In the genomic region with DNA sequence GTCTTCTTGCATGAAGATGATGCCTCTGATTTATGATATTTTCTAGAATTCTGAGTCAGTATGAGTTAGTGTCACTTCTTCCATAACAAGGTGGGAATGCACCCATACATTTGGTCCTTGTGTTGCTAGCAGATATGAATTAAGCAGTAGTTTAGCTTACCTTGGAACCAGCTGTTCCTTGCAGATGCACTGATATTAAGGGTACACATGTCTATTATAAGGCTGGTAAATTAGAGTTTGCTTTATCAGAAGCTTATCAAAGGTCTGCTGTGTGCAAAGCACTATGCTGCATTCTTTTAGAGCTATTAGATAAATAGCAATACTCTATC, we compare ENCODE assay signal across 17 cellular contexts.
"Had no signal": no experiment of that assay in that cellular context is flagged by ENCODE, and none has a peak within 500 bp of the region (broad histone marks: within the 10 kb centered on the region; RNA-seq: fewer than 3 reads in every experiment).

No MANE protein-coding gene starts in this region.

- H3K27ac ChIP-seq: ascending aorta, lower lobe of right lung, neutrophil, parathyroid adenoma, tibial nerve had no signal

- H3K27me3 ChIP-seq: ascending aorta, neutrophil, sigmoid colon, tibial nerve had no signal

- H3K27me3 Mint-ChIP-seq: activated CD4-positive, alpha-beta memory T cell treated with anti-CD3 and anti-CD28 coated beads, Interleukin-2, amount 10 ng/mL, durations not matched to agents 7 days and 5 days; naive thymus-derived CD8-positive, alpha-beta T cell had no signal

- H3K4me3 Mint-ChIP-seq: activated CD4-positive, alpha-beta memory T cell treated with anti-CD3 and anti-CD28 coated beads, Interleukin-2, amount 10 ng/mL, durations not matched to agents 7 days and 5 days; naive thymus-derived CD8-positive, alpha-beta T cell had no signal

- DNase-seq: activated CD4-positive, alpha-beta memory T cell treated with anti-CD3 and anti-CD28 coated beads, Interleukin-2, amount 10 ng/mL, durations not matched to agents 7 days and 5 days; activated CD4-positive, alpha-beta T cell treated with anti-CD3 and anti-CD28 coated beads for 1 hour; activated gamma-delta T cell treated with Interleukin-2 at 50 U/mL for 16 hours; cerebellar nuclear complex; cortex of kidney; effector CD4-positive, alpha-beta T cell; lower lobe of right lung; naive thymus-derived CD8-positive, alpha-beta T cell; sigmoid colon; stimulated activated naive CD4-positive, alpha-beta T cell had no signal

- H3K36me3 Mint-ChIP-seq: naive thymus-derived CD8-positive, alpha-beta T cell had no signal

- H3K27ac Mint-ChIP-seq: activated CD4-positive, alpha-beta memory T cell treated with anti-CD3 and anti-CD28 coated beads, Interleukin-2, amount 10 ng/mL, durations not matched to agents 7 days and 5 days had no signal

- ATAC-seq: lower lobe of right lung; naive thymus-derived CD8-positive, alpha-beta T cell had no signal

- H2AFZ ChIP-seq: parathyroid adenoma had no signal

- H3K9me3 Mint-ChIP-seq: activated CD4-positive, alpha-beta memory T cell treated with anti-CD3 and anti-CD28 coated beads, Interleukin-2, amount 10 ng/mL, durations not matched to agents 7 days and 5 days; naive thymus-derived CD8-positive, alpha-beta T cell had no signal

- H3K9me3 ChIP-seq: ascending aorta, lower lobe of right lung, neutrophil, sigmoid colon, tibial nerve had no signal

- H3K36me3 ChIP-seq: ascending aorta, lower lobe of right lung, neutrophil, sigmoid colon, tibial nerve had no signal

- H3K9ac ChIP-seq: parathyroid adenoma had no signal

- H3K4me1 ChIP-seq: parathyroid adenoma had no signal

- FAIRE-seq: frontal cortex, keratinocyte, urothelium cell line had no signal

- H3K4me3 ChIP-seq: ascending aorta, lower lobe of right lung, sigmoid colon, tibial nerve had no signal
